In genomic region chr3:87792532-87793321, GRCh38 we compare ENCODE assay signal across 9 cellular contexts. TPM values are rescaled to one million over a fixed set of nuclear protein-coding genes. Genes with fewer than 3 reads are reported as not detected.
A peak's percentile ranks its signal among the peaks of the same experiment; 100 is the strongest.
DNase-seq lines count a peak whose midpoint lies in the region; ATAC-seq and TF ChIP-seq lines count a peak whose summit lies in the region.
"Had no signal": no experiment of that assay in that cellular context is flagged by ENCODE, and none has a peak within 500 bp of the region (broad histone marks: within the 10 kb centered on the region; RNA-seq: fewer than 3 reads in every experiment).

Gene HTR1F, plus strand, starts transcription at chr3:87792706.

- H3K4me1 ChIP-seq in ovary (ENCODE audit: insufficient read depth) = no peaks in the 10 kb centered on the region

- no peaks in the 10 kb centered on the region for H3K36me3 ChIP-seq in ovary

- H3K4me3 ChIP-seq in fibroblast of the aortic adventitia (ENCODE audit: low read depth, low read length) (peak within 1 kb of the TSS; percentile 73), ovary (peak within 1 kb of the TSS; percentile 28)

- TF ChIP-seq EP300 in ovary (IDR thresholded peaks at IDR 0.05) = no peak

- H3K27ac ChIP-seq in ovary = no peak within 1 kb of the TSS

- no peaks in the 10 kb centered on the region for H3K9me3 ChIP-seq in ovary

- no peaks in the 10 kb centered on the region for H3K27me3 ChIP-seq in ovary

- TF ChIP-seq POLR2A in ovary (IDR thresholded peaks at IDR 0.05) = no peak

- in situ Hi-C loops in GM13976 (cut with MboI; ENCODE audit: low sequenced_read_pairs, unreplicated experiment) = loop anchor here (25.0 kb wide), 1 partner anchor 195 kb away; no protein-coding TSS in a partner anchor

- TF ChIP-seq CTCF in GM13976 (IDR thresholded peaks at IDR 0.05; ENCODE audit: borderline replicate concordance, control extremely low read depth, extremely low read depth, insufficient read depth, missing control alignments) (no peak), fibroblast of the aortic adventitia (IDR thresholded peaks at IDR 0.05; ENCODE audit: insufficient read depth, low read length) (peak; percentile 2), ovary (IDR thresholded peaks at IDR 0.05) (no peak)

- WGBS in ovary, 3 donors = 1% methylated on average over 55 to 60 of the region's 60 CpGs

- DNase-seq in GM13976 (ENCODE audit: low spot score) (peak; percentile 21), SW480 (ENCODE audit: low spot score) (peak; percentile 31), fibroblast of the aortic adventitia (ENCODE audit: low read depth) (no peak), ovary (peak in 1 of 5 donors; percentile 8), occipital lobe (lab: John Stamatoyannopoulos, UW) (no peak)

- ATAC-seq in GM18517 (IDR thresholded peaks at IDR 0.05; ENCODE audit: unreplicated experiment) (no peak), GM21529 (IDR thresholded peaks at IDR 0.05; ENCODE audit: unreplicated experiment) (no peak), GM19452 (IDR thresholded peaks at IDR 0.05; ENCODE audit: unreplicated experiment) (no peak)

- intact Hi-C loops in ovary (cut with DNase I) = no loop called here

RNA-seq across cellular contexts. Expression of gene HTR1F, which starts in this region (rescaled TPM):
- total RNA-seq in fibroblast of the aortic adventitia (ENCODE audit: low replicate concordance) (0.09 TPM in 1 of 2 replicates, not detected in the other), ovary (under 1 TPM in 6 of 7 donors, not detected in 1; 0.10 to 0.42 (median 0.23) TPM), occipital lobe (0.47 TPM)
- under 1 TPM; 0.25 to 0.60 TPM for polyA plus RNA-seq in ovary
- total RNA-seq: lung microvascular endothelial cell had no signal

Comparison
In these comparisons a context has a peak if more than half of its experiments do, and no peak if none do; other contexts are left out.
1. DNase-seq: peak in GM13976 (single experiment) and SW480 (single experiment); none in fibroblast of the aortic adventitia (single experiment) and occipital lobe (single experiment).